In genomic region chr20:334578-334977, GRCh38 we compare ENCODE assay signal across 12 cellular contexts. TPM values are rescaled to one million over a fixed set of nuclear protein-coding genes. Genes with fewer than 3 reads are reported as not detected.
DNase-seq lines count a peak whose midpoint lies in the region; ATAC-seq and TF ChIP-seq lines count a peak whose summit lies in the region.
"Had no signal": no experiment of that assay in that cellular context is flagged by ENCODE, and none has a peak within 500 bp of the region (broad histone marks: within the 10 kb centered on the region; RNA-seq: fewer than 3 reads in every experiment).

No MANE protein-coding gene starts in this region.

- CTCF ChIA-PET in WTC11 (lab: Charles Lee): no interaction called here

- no peak for TF ChIP-seq CTCF in WTC11 (IDR thresholded peaks at IDR 0.05)
- no peak for TF ChIP-seq CTCF in endothelial cell (IDR thresholded peaks at IDR 0.05; ENCODE audit: unreplicated experiment)

- H3K4me3 Mint-ChIP-seq in WTC11 (no peak overlapping the region), endothelial cell (ENCODE audit: unreplicated experiment) (no peak overlapping the region)
- H3K4me3 Mint-ChIP-seq: CD4-positive, alpha-beta memory T cell had no signal

- no peaks in the 10 kb centered on the region for H3K9me3 Mint-ChIP-seq in WTC11
- no peaks in the 10 kb centered on the region for H3K9me3 Mint-ChIP-seq in endothelial cell (ENCODE audit: unreplicated experiment)
- H3K9me3 Mint-ChIP-seq: CD4-positive, alpha-beta memory T cell had no signal

- H3K27me3 Mint-ChIP-seq in WTC11 (ENCODE audit: low read depth) (peaks cover 75% of the 10 kb centered on the region), endothelial cell (ENCODE audit: unreplicated experiment) (peaks cover 2% of the 10 kb centered on the region)
- H3K27me3 Mint-ChIP-seq: CD4-positive, alpha-beta memory T cell had no signal

- no peak overlapping the region for H3K27ac Mint-ChIP-seq in WTC11
- peak overlapping the region; percentile 10 for H3K27ac Mint-ChIP-seq in endothelial cell (ENCODE audit: unreplicated experiment)

- POLR2A ChIA-PET in WTC11 (lab: Charles Lee): interaction anchor here (1.0 kb wide), 1 partner anchor 12 kb away, joined by 5 read pairs; the partner anchor contains the start of gene NRSN2

- H3K36me3 Mint-ChIP-seq in WTC11: no peaks in the 10 kb centered on the region
- H3K36me3 Mint-ChIP-seq in endothelial cell (ENCODE audit: low read depth, unreplicated experiment): no peaks in the 10 kb centered on the region
- H3K36me3 Mint-ChIP-seq: CD4-positive, alpha-beta memory T cell had no signal

- peaks cover 14% of the 10 kb centered on the region for H3K4me1 Mint-ChIP-seq in WTC11
- peaks cover 10% of the 10 kb centered on the region for H3K4me1 Mint-ChIP-seq in endothelial cell (ENCODE audit: unreplicated experiment)

- no peak for ATAC-seq in WTC11

- DNase-seq in WTC11 (ENCODE audit: low spot score) (no peak), endothelial cell (ENCODE audit: low spot score) (no peak), kidney tubule cell (ENCODE audit: low spot score) (no peak), hepatic stellate cell (ENCODE audit: low spot score) (no peak)
- DNase-seq: C1 segment of cervical spinal cord; Calu3; CD4-positive, alpha-beta memory T cell; COR-L47; DMS53; DMS79 treated with DMSO at 0.1 percent for 48 hours; GF-D8; GOT3 had no signal

TF ChIP-seq in WTC11, 78 proteins besides CTCF, POLR2A, EP300 and RAD21:
- TF ChIP-seq ZNF232 (CRISPR knock-in tag; IDR thresholded peaks at IDR 0.05) (no peak), ELF4 (CRISPR knock-in tag; IDR thresholded peaks at IDR 0.05; ENCODE audit: low read depth) (0 out of 2 replicates have a peak, but pooled peaks have one; percentile 15), ZNF121 (CRISPR knock-in tag; IDR thresholded peaks at IDR 0.05) (0 out of 2 replicates have a peak, but pooled peaks have one; percentile 42)

RNA-seq across cellular contexts. Expression of gene SOX12, which starts 9.2 kb away (rescaled TPM):
- total RNA-seq in WTC11 (2021): 59.1 to 76.3 TPM (median 72.5 TPM) in 3 replicates
- total RNA-seq in endothelial cell (ENCODE audit: unreplicated experiment): 64.7 TPM

RNA-seq across cellular contexts. Expression of gene NRSN2, which starts 12.3 kb away (rescaled TPM):
- total RNA-seq in WTC11 (2021) (23.0 to 23.7 TPM (median 23.3 TPM) in 3 replicates), endothelial cell (ENCODE audit: unreplicated experiment) (43.2 TPM)

RNA-seq across cellular contexts. Expression of gene ZCCHC3, which starts 37.2 kb away (rescaled TPM):
- total RNA-seq in WTC11 (2021) (43.6 to 54.1 TPM (median 52.6 TPM) in 3 replicates), endothelial cell (ENCODE audit: unreplicated experiment) (40.0 TPM)

RNA-seq across cellular contexts. Expression of gene C20orf96, which starts 44.0 kb away (rescaled TPM):
- 22.1 to 30.3 TPM (median 27.8 TPM) in 3 replicates for total RNA-seq in WTC11 (2021)
- 27.5 TPM for total RNA-seq in endothelial cell (ENCODE audit: unreplicated experiment)

RNA-seq across cellular contexts. Expression of gene TRIB3, which starts 46.0 kb away (rescaled TPM):
- total RNA-seq in WTC11 (2021) (7.8 to 9.2 TPM (median 8.7 TPM) in 3 replicates), endothelial cell (ENCODE audit: unreplicated experiment) (24.2 TPM)
